ENCODE assay signal across 10 cellular contexts in the genomic region with DNA sequence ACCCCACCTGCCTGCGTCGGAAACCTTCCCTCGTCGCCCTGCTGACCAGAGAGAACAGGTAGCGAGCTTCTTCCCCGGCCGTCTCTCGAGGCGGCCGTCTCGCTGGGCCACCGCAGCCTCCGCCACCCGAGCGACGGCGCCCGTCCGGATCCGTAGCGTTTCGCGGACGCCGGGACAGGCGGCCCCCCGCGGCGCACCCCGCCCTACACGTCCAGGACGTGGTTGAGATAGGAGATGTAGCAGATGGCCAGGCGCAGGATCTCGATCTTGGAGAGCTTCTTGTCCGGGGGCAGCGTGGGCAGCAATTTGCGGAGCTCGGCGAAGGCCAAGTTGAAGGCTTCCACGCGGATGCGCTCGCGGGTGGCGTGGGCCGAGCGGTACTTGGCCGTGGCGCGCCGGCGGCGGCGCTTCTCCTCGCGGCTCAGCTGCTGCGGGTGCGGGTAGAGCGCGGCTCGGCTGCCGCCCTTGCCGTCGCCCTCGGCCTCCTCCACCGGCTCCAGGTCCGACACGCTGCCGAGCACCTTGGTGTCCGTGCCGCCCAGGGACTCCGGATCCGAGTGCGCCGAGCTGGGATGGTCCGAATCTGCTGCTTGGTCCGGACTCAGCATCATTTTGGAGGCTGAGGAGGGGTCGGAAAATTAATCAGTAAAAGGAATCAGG. TPM values are rescaled to one million over a fixed set of nuclear protein-coding genes. Genes with fewer than 3 reads are reported as not detected.
DNase-seq lines count a peak whose midpoint lies in the region; ATAC-seq and TF ChIP-seq lines count a peak whose summit lies in the region.
"Had no signal": no experiment of that assay in that cellular context is flagged by ENCODE, and none has a peak within 500 bp of the region (broad histone marks: within the 10 kb centered on the region; RNA-seq: fewer than 3 reads in every experiment).

No MANE protein-coding gene starts in this region.

- no peaks in the 10 kb centered on the region for H3K36me3 Mint-ChIP-seq in endodermal cell (ENCODE audit: low read depth)
- H3K36me3 Mint-ChIP-seq in nephron (ENCODE audit: low read depth): no peaks in the 10 kb centered on the region
- H3K36me3 Mint-ChIP-seq in stimulated activated memory B cell treated with anti-CD40 and anti-IgM and Interleukin-4, amounts not matched to agents 10 μg/mL and 1 μg/mL and 100 μg/mL, for 72 hours: no peaks in the 10 kb centered on the region

- H3K9me3 ChIP-seq in BLaER1 treated with 17β-estradiol and CSF1 and Interleukin-3, amounts not matched to agents 10 nM and 100 nM (replicated peaks in 1 of 11): peaks cover 0 to 10% (median 6%) of the 10 kb centered on the region in 11 experiments; a peak in 14 of 22 replicates
- H3K9me3 ChIP-seq in endodermal cell (ENCODE audit: control insufficient read depth, low read length): no peaks in the 10 kb centered on the region

- no peak overlapping the region for H3K27ac ChIP-seq in BLaER1 treated with 17β-estradiol and CSF1 and Interleukin-3, amounts not matched to agents 10 nM and 100 nM
- H3K27ac ChIP-seq in endodermal cell (ENCODE audit: low read depth, low read length): no peak overlapping the region
- H3K27ac ChIP-seq: SK-N-MC had no signal

- CTCF ChIA-PET in HEK293T (lab: Yijun Ruan, JAX): no interaction called here

- H3K4me1 Mint-ChIP-seq in endodermal cell: peaks cover 34% of the 10 kb centered on the region
- H3K4me1 Mint-ChIP-seq in nephron: peaks cover 4% of the 10 kb centered on the region
- peaks cover 15% of the 10 kb centered on the region for H3K4me1 Mint-ChIP-seq in stimulated activated memory B cell treated with anti-CD40 and anti-IgM and Interleukin-4, amounts not matched to agents 10 μg/mL and 1 μg/mL and 100 μg/mL, for 72 hours

- TF ChIP-seq CTCF in endodermal cell (conservative IDR thresholded peaks at IDR 0.05) (no peak), nephron (IDR thresholded peaks at IDR 0.05; ENCODE audit: unreplicated experiment in 3 of 3) (no peak)

- H3K27ac Mint-ChIP-seq in endodermal cell: peak overlapping the region; percentile 90
- no peak overlapping the region for H3K27ac Mint-ChIP-seq in nephron
- H3K27ac Mint-ChIP-seq in stimulated activated memory B cell treated with anti-CD40 and anti-IgM and Interleukin-4, amounts not matched to agents 10 μg/mL and 1 μg/mL and 100 μg/mL, for 72 hours: no peak overlapping the region

- no peaks in the 10 kb centered on the region for H3K9me3 Mint-ChIP-seq in endodermal cell
- no peaks in the 10 kb centered on the region for H3K9me3 Mint-ChIP-seq in nephron
- H3K9me3 Mint-ChIP-seq in stimulated activated memory B cell treated with anti-CD40 and anti-IgM and Interleukin-4, amounts not matched to agents 10 μg/mL and 1 μg/mL and 100 μg/mL, for 72 hours: no peaks in the 10 kb centered on the region

- H3K4me2 ChIP-seq in BLaER1 treated with 17β-estradiol and CSF1 and Interleukin-3, amounts not matched to agents 10 nM and 100 nM: peak overlapping the region; percentile 52 to 97 (median 74)

- H3K27me3 Mint-ChIP-seq in endodermal cell (ENCODE audit: insufficient read depth) (peaks cover 7% of the 10 kb centered on the region), nephron (ENCODE audit: low read depth) (peaks cover 99% of the 10 kb centered on the region)
- peaks cover 60% of the 10 kb centered on the region for H3K27me3 Mint-ChIP-seq in stimulated activated memory B cell treated with anti-CD40 and anti-IgM and Interleukin-4, amounts not matched to agents 10 μg/mL and 1 μg/mL and 100 μg/mL, for 72 hours

- WGBS in endodermal cell (ENCODE audit: insufficient coverage in 1 of 2, insufficient read length in 1 of 2), 2 experiments: 12% methylated on average over 78 of the region's 78 CpGs; no CpG with 5 or more reads in 1 of the 2 experiments

- H3K4me3 ChIP-seq in BLaER1 treated with 17β-estradiol and CSF1 and Interleukin-3, amounts not matched to agents 10 nM and 100 nM: peak overlapping the region; percentile 7 to 60 (median 39); a peak in 17 of 20 replicates
- peak overlapping the region; percentile 84 for H3K4me3 ChIP-seq in endodermal cell (ENCODE audit: low read length)
- H3K4me3 ChIP-seq: SK-N-MC had no signal

- no peak for ATAC-seq in stimulated activated memory B cell treated with anti-CD40 and anti-IgM and Interleukin-4, amounts not matched to agents 10 μg/mL and 1 μg/mL and 100 μg/mL, for 72 hours
- ATAC-seq in GM19467 (IDR thresholded peaks at IDR 0.05; ENCODE audit: unreplicated experiment) (no peak), HG02970 (IDR thresholded peaks at IDR 0.05; ENCODE audit: low FRiP score, unreplicated experiment) (no peak)

- DNase-seq in HEK293T (ENCODE audit: extremely low spot score) (peak; percentile 45), endodermal cell (peak; percentile 83)
- no peak for DNase-seq in activated CD4-positive, CD25-positive, alpha-beta regulatory T cell treated with anti-CD3 and anti-CD28 coated beads, Interleukin-2, amount 50 U/mL, for 72 hours
- DNase-seq: KBM-7 had no signal

- H3K27me3 ChIP-seq in BLaER1 treated with 17β-estradiol and CSF1 and Interleukin-3, amounts not matched to agents 10 nM and 100 nM: peaks cover 76 to 91% (median 89%) of the 10 kb centered on the region in 11 experiments
- H3K27me3 ChIP-seq in endodermal cell (ENCODE audit: control insufficient read depth, insufficient read depth, low read length, poor library complexity, severe bottlenecking): peaks cover 41% of the 10 kb centered on the region

- H4K20me1 ChIP-seq in BLaER1 treated with 17β-estradiol and CSF1 and Interleukin-3, amounts not matched to agents 10 nM and 100 nM: peaks cover 0 to 35% (median 9%) of the 10 kb centered on the region in 11 experiments; a peak in 14 of 22 replicates

- H3K4me3 Mint-ChIP-seq in endodermal cell: peak overlapping the region; percentile 85
- peak overlapping the region; percentile 65 to 66 (median 66) for H3K4me3 Mint-ChIP-seq in nephron
- no peak overlapping the region for H3K4me3 Mint-ChIP-seq in stimulated activated memory B cell treated with anti-CD40 and anti-IgM and Interleukin-4, amounts not matched to agents 10 μg/mL and 1 μg/mL and 100 μg/mL, for 72 hours

- peak overlapping the region in 1 of 11 experiments; percentile 22; a peak in 2 of 22 replicates for H3K9ac ChIP-seq in BLaER1 treated with 17β-estradiol and CSF1 and Interleukin-3, amounts not matched to agents 10 nM and 100 nM
- H3K9ac ChIP-seq in endodermal cell (ENCODE audit: extremely low read depth, low read length, poor library complexity, severe bottlenecking): peak overlapping the region; percentile 33

- POLR2A ChIA-PET in HEK293T (lab: Yijun Ruan, JAX): interaction anchor here (1.2 kb wide), 1 partner anchor 10 kb away, joined by 3 read pairs; no protein-coding TSS in a partner anchor

- no peaks in the 10 kb centered on the region for H3K36me3 ChIP-seq in BLaER1 treated with 17β-estradiol and CSF1 and Interleukin-3, amounts not matched to agents 10 nM and 100 nM
- H3K36me3 ChIP-seq in endodermal cell (ENCODE audit: control insufficient read depth, insufficient read depth, low read length): no peaks in the 10 kb centered on the region

- H3K4me1 ChIP-seq in BLaER1 treated with 17β-estradiol and CSF1 and Interleukin-3, amounts not matched to agents 10 nM and 100 nM: peaks cover 15 to 29% (median 23%) of the 10 kb centered on the region in 10 experiments
- no peaks in the 10 kb centered on the region for H3K4me1 ChIP-seq in endodermal cell (ENCODE audit: control insufficient read depth, insufficient read depth, low read length)

TF ChIP-seq in HEK293T, 16 proteins besides CTCF, POLR2A, EP300 and RAD21:
- TF ChIP-seq L3MBTL2 (conservative IDR thresholded peaks at IDR 0.05): peak; percentile 53
- no peak for TF ChIP-seq SUZ12 (IDR thresholded peaks at IDR 0.05)

RNA-seq across cellular contexts. Expression of gene NHLH2, which starts 3.0 kb away (rescaled TPM):
- 1 to 10 TPM; 1.4 to 2.1 TPM for total RNA-seq in endodermal cell
- 19.9 TPM for polyA plus RNA-seq in endodermal cell (2013, experiment 1 of 2)
- polyA plus RNA-seq in endodermal cell (2013, experiment 2 of 2): 15.9 TPM
